ENCODE assay signal across 8 cellular contexts in the genomic region with DNA sequence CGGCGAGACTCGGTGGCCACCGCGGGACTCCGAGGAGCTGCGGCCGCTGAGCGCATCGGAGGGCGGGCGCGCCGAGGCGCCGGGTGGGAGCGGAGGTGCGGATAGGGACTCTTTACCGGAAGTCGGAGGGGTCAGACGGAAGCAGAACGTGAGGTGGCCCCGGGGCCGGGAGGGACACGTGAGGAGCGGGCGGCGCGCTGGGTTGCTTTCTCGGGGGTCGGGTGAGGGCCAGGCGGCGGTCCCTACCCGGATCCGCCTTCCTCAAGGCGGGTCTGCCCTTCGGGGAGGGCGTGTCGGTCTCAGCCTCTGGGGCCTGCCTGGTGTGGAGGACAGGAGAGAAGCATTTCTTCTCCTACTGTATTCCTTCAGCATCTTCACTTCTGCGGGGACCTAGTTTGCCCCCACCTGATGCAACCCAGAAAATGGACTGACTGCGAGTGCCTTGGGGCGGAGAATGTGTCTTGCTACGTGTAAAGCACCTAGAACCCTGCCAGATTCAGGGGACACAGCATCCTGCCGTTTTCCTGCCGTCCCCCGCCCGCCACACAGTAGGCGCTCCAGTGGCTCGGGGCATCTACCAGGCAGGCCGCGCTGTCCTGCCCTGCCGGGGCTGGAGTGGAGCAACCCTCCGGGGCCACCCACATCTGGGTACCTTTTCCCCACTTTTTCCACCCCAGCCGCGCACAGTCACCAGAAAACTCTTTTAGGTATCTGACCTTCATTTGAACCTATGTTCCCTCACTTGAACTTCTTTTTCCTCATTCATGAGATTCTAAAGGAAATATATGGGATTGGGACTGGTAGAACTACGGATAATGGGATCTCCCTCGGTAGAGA. TPM values are rescaled to one million over a fixed set of nuclear protein-coding genes. Genes with fewer than 3 reads are reported as not detected.
A peak's percentile ranks its signal among the peaks of the same experiment; 100 is the strongest.
DNase-seq lines count a peak whose midpoint lies in the region; ATAC-seq and TF ChIP-seq lines count a peak whose summit lies in the region.

No MANE protein-coding gene starts in this region.

- ATAC-seq in omental fat pad (ENCODE audit: low FRiP score): peak; percentile 92

- TF ChIP-seq CTCF in HFF-Myc (IDR thresholded peaks at IDR 0.05; ENCODE audit: low read depth, low read length, missing control alignments) (no peak), glutamatergic neuron (IDR thresholded peaks at IDR 0.05; ENCODE audit: partially characterized antibody, unreplicated experiment) (no peak), omental fat pad (IDR thresholded peaks at IDR 0.05) (no peak)

- H3K9me3 Mint-ChIP-seq in activated naive CD8-positive, alpha-beta T cell (ENCODE audit: low read depth): no peaks in the 10 kb centered on the region
- peaks cover 10% of the 10 kb centered on the region for H3K9me3 Mint-ChIP-seq in glutamatergic neuron (ENCODE audit: unreplicated experiment)

- H3K4me1 Mint-ChIP-seq in activated naive CD8-positive, alpha-beta T cell (ENCODE audit: low read depth): peaks cover 25% of the 10 kb centered on the region
- H3K4me1 Mint-ChIP-seq in glutamatergic neuron (ENCODE audit: low read depth, unreplicated experiment): peaks cover 7% of the 10 kb centered on the region

- peak overlapping the region; percentile 95 for H3K27ac ChIP-seq in SK-N-MC
- peak overlapping the region; percentile 62 for H3K27ac ChIP-seq in temporal lobe (ENCODE audit: low read depth, low read length)

- H3K9ac ChIP-seq in SK-N-MC (ENCODE audit: insufficient read length): peak overlapping the region; percentile 88

- H3K4me3 Mint-ChIP-seq in activated naive CD8-positive, alpha-beta T cell: peak overlapping the region; percentile 90
- peak overlapping the region; percentile 81 for H3K4me3 Mint-ChIP-seq in glutamatergic neuron (ENCODE audit: unreplicated experiment)

- H3K27me3 Mint-ChIP-seq in activated naive CD8-positive, alpha-beta T cell: no peaks in the 10 kb centered on the region
- H3K27me3 Mint-ChIP-seq in glutamatergic neuron (ENCODE audit: unreplicated experiment): peaks cover 8% of the 10 kb centered on the region

- DNase-seq in GM04503 (ENCODE audit: low read depth) (peak; percentile 65), HFF-Myc (ENCODE audit: extremely low read depth, low read depth) (peak; percentile 53), NAMALWA (ENCODE audit: low spot score) (peak; percentile 92), SK-N-MC (ENCODE audit: low read depth, low spot score) (peak; percentile 44), glutamatergic neuron (peak; percentile 92), omental fat pad (ENCODE audit: low spot score) (peak; percentile 75)

- peak overlapping the region; percentile 90 for H3K27ac Mint-ChIP-seq in activated naive CD8-positive, alpha-beta T cell
- peak overlapping the region; percentile 56 for H3K27ac Mint-ChIP-seq in glutamatergic neuron (ENCODE audit: unreplicated experiment)

- no peaks in the 10 kb centered on the region for H3K36me3 Mint-ChIP-seq in activated naive CD8-positive, alpha-beta T cell
- no peaks in the 10 kb centered on the region for H3K36me3 Mint-ChIP-seq in glutamatergic neuron (ENCODE audit: unreplicated experiment)

- H3K4me3 ChIP-seq in HFF-Myc (replicated peaks; ENCODE audit: low read depth, low read length) (peak overlapping the region; percentile 73), SK-N-MC (peak overlapping the region; percentile 79)

- no peaks in the 10 kb centered on the region for H3K9me3 ChIP-seq in SK-N-MC (ENCODE audit: low read depth, low read length)

- no peaks in the 10 kb centered on the region for H3K36me3 ChIP-seq in SK-N-MC (ENCODE audit: insufficient read depth, low read length)

RNA-seq across cellular contexts. Expression of a gene that starts 0.6 kb away (rescaled TPM):
- total RNA-seq in glutamatergic neuron (ENCODE audit: unreplicated experiment) (80.8 TPM), omental fat pad (10 to 100 TPM; 35.1 to 70.0 (median 55.4) TPM), temporal lobe (59.7 TPM)

Comparison
In these comparisons a context has a peak if more than half of its experiments do, and no peak if none do; other contexts are left out.
1. Peak in every context shown above with its lines: DNase-seq, ATAC-seq, H3K4me3 ChIP-seq and H3K27ac ChIP-seq.